ENCODE assay signal across 8 cellular contexts in genomic region chr12:53005986-53006809, GRCh38. TPM values are rescaled to one million over a fixed set of nuclear protein-coding genes. Genes with fewer than 3 reads are reported as not detected.
DNase-seq lines count a peak whose midpoint lies in the region; ATAC-seq lines count a peak whose summit lies in the region.

A gene with protein sequence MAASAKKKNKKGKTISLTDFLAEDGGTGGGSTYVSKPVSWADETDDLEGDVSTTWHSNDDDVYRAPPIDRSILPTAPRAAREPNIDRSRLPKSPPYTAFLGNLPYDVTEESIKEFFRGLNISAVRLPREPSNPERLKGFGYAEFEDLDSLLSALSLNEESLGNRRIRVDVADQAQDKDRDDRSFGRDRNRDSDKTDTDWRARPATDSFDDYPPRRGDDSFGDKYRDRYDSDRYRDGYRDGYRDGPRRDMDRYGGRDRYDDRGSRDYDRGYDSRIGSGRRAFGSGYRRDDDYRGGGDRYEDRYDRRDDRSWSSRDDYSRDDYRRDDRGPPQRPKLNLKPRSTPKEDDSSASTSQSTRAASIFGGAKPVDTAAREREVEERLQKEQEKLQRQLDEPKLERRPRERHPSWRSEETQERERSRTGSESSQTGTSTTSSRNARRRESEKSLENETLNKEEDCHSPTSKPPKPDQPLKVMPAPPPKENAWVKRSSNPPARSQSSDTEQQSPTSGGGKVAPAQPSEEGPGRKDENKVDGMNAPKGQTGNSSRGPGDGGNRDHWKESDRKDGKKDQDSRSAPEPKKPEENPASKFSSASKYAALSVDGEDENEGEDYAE (plus strand): TSS chr12:53006456. CDS start chr12:53006484, 28 bp downstream.

- no peaks in the 10 kb centered on the region for H3K9me3 Mint-ChIP-seq in activated naive CD4-positive, alpha-beta T cell treated with anti-CD3 and anti-CD28 coated beads, Interleukin-2, amount 50 U/mL, for 72 hours

- ATAC-seq in HG02610 (IDR thresholded peaks at IDR 0.05; ENCODE audit: unreplicated experiment), result peak; percentile 95
- ATAC-seq in activated naive CD4-positive, alpha-beta T cell treated with anti-CD3 and anti-CD28 coated beads, Interleukin-2, amount 50 U/mL, for 72 hours, result peak; percentile 94 to 95

- DNase-seq in NCI-H1092 treated with DMSO at 0.1 percent for 48 hours (lab: John Stamatoyannopoulos, UW) (peak; percentile 98), SKM-1 (lab: John Stamatoyannopoulos, UW; ENCODE audit: unreplicated experiment) (peak; percentile 87), globus pallidus (ENCODE audit: low spot score) (peak; percentile 98), occipital lobe (lab: John Stamatoyannopoulos, UW) (peak; percentile 99)
- DNase-seq in activated naive CD4-positive, alpha-beta T cell treated with anti-CD3 and anti-CD28 coated beads, Interleukin-2, amount 50 U/mL, for 72 hours (ENCODE audit: low spot score in 2 of 2), result peak; percentile 98 to 99

- peaks cover 32 to 42% of the 10 kb centered on the region in 2 donors for H3K36me3 Mint-ChIP-seq in activated naive CD4-positive, alpha-beta T cell treated with anti-CD3 and anti-CD28 coated beads, Interleukin-2, amount 50 U/mL, for 72 hours

- peak within 1 kb of the TSS; percentile 84 for H3K4me3 ChIP-seq in GM08714 (ENCODE audit: low read length)

- peak within 1 kb of the TSS; percentile 99 for H3K27ac Mint-ChIP-seq in activated naive CD4-positive, alpha-beta T cell treated with anti-CD3 and anti-CD28 coated beads, Interleukin-2, amount 50 U/mL, for 72 hours

- peak within 1 kb of the TSS; percentile 85 for H3K27ac ChIP-seq in temporal lobe (ENCODE audit: low read depth, low read length)

RNA-seq across cellular contexts. Expression of the gene that starts here (rescaled TPM):
- total RNA-seq in activated naive CD4-positive, alpha-beta T cell treated with anti-CD3 and anti-CD28 coated beads, Interleukin-2, amount 50 U/mL, for 72 hours, result 1,000 to 10,000 TPM in 1 of 2 donors, 100 to 1,000 TPM in 1; 637 to 1,013 TPM
- total RNA-seq in occipital lobe (1,381 TPM), temporal lobe (611 TPM)

Comparison
In these comparisons a context has a peak if more than half of its experiments do, and no peak if none do; other contexts are left out.
1. Peak in every context shown above with its lines: DNase-seq, ATAC-seq, H3K4me3 ChIP-seq and H3K27ac ChIP-seq.